ENCODE assay signal across 10 cellular contexts in the genomic region with DNA sequence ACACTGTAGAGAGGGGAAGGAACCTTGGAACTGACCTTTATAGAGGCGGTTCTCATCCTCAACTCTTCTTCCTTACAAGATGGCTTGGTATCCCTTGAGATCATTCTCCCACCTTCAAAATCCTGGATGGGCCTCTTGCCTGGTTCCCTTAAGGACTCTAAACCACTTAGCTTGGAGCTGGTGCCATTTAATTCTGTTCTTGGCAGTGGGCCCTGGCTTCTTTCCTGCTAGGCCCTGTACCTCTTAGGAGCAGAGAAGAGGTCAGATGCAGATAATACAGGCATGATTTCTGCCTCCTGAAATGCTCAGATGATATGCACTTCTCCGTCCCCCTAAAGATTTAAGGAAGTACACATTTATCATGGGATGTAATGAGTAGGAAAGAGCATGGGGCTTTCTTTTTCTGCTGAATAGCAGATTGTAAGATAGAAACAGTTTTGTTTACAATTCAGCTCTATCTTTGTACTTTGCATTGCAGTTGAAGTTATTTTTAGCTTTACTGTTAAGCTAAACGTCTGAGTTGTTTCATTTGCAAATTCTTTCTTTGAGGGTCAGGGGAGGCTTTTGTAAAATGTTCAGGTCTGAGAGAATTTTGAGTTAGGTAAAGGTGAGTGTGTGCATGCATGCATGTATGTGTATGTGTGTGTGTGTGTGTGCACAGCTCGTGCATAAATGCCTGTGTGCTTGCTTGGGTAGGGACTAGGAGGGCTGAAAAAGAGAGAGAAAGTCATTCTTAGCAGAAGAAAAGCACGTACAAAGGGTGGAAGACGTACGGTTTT.
DNase-seq lines count a peak whose midpoint lies in the region; ATAC-seq and TF ChIP-seq lines count a peak whose summit lies in the region.
"Had no signal": no experiment of that assay in that cellular context is flagged by ENCODE, and none has a peak within 500 bp of the region (broad histone marks: within the 10 kb centered on the region; RNA-seq: fewer than 3 reads in every experiment).

No MANE protein-coding gene starts in this region.

- TF ChIP-seq CTCF in esophagus muscularis mucosa (IDR thresholded peaks at IDR 0.05) (no peak), psoas muscle (IDR thresholded peaks at IDR 0.05) (no peak)

- intact Hi-C loops in esophagus muscularis mucosa (cut with DNase I), result loop anchor here (10.0 kb wide), 1 partner anchor 733 kb away; no protein-coding TSS in a partner anchor
- intact Hi-C loops in psoas muscle (cut with DNase I), result no loop called here
- intact Hi-C loops in activated T-helper 2 cell treated with anti-CD3 and anti-CD28 coated beads, Interferon-gamma antibody, Interleukin-2, Interleukin-4, amounts not matched to agents 10 μg/mL and 5 μg/mL and 100 μg/mL, durations not matched to agents 14 hours and 24 hours and 36 hours (cut with micrococcal nuclease), result no loop called here

- no peak for TF ChIP-seq POLR2A in esophagus muscularis mucosa (IDR thresholded peaks at IDR 0.05; ENCODE audit: low read depth)

- no peaks in the 10 kb centered on the region for H3K36me3 Mint-ChIP-seq in effector memory CD8-positive, alpha-beta T cell (ENCODE audit: insufficient read depth)
- no peaks in the 10 kb centered on the region for H3K36me3 Mint-ChIP-seq in activated T-helper 2 cell treated with anti-CD3 and anti-CD28 coated beads, Interferon-gamma antibody, Interleukin-2, Interleukin-4, amounts not matched to agents 10 μg/mL and 5 μg/mL and 100 μg/mL, durations not matched to agents 14 hours and 24 hours and 36 hours (ENCODE audit: low read depth)

- no peaks in the 10 kb centered on the region for H3K9me3 ChIP-seq in esophagus muscularis mucosa
- no peaks in the 10 kb centered on the region for H3K9me3 ChIP-seq in psoas muscle

- peak overlapping the region; percentile 43 to 68 (median 66) for H3K27ac ChIP-seq in esophagus muscularis mucosa (replicated peaks in 1 of 4)
- H3K27ac ChIP-seq in psoas muscle, result peak overlapping the region; percentile 46

- 15% methylated on average over 7 of the region's 7 CpGs for WGBS in esophagus muscularis mucosa
- WGBS in psoas muscle, 3 donors, result 29 to 35% (median 32%) methylated on average over 7 of the region's 7 CpGs

- no peak overlapping the region for H3K4me3 Mint-ChIP-seq in effector memory CD8-positive, alpha-beta T cell
- H3K4me3 Mint-ChIP-seq in activated T-helper 2 cell treated with anti-CD3 and anti-CD28 coated beads, Interferon-gamma antibody, Interleukin-2, Interleukin-4, amounts not matched to agents 10 μg/mL and 5 μg/mL and 100 μg/mL, durations not matched to agents 14 hours and 24 hours and 36 hours (ENCODE audit: low read depth), result no peak overlapping the region

- no peak for TF ChIP-seq EP300 in esophagus muscularis mucosa (IDR thresholded peaks at IDR 0.05)

- DNase-seq in NCI-H1105 (lab: John Stamatoyannopoulos, UW) (peak; percentile 51), esophagus muscularis mucosa (ENCODE audit: extremely low spot score) (no peak), psoas muscle (peak; percentile 13 to 59), KBM-7 (no peak)
- no peak for DNase-seq in effector memory CD8-positive, alpha-beta T cell
- DNase-seq in activated T-helper 2 cell treated with anti-CD3 and anti-CD28 coated beads, Interferon-gamma antibody, Interleukin-2, Interleukin-4, amounts not matched to agents 10 μg/mL and 5 μg/mL and 100 μg/mL, durations not matched to agents 14 hours and 24 hours and 36 hours (ENCODE audit: low spot score), result no peak
- DNase-seq: activated CD4-positive, CD25-positive, alpha-beta regulatory T cell; HCEC 1CT had no signal

- H3K4me1 ChIP-seq in esophagus muscularis mucosa, result peaks cover 39 to 71% (median 60%) of the 10 kb centered on the region in 4 donors
- H3K4me1 ChIP-seq in psoas muscle, result peaks cover 22% of the 10 kb centered on the region

- H3K27ac Mint-ChIP-seq in effector memory CD8-positive, alpha-beta T cell, result no peak overlapping the region
- no peak overlapping the region for H3K27ac Mint-ChIP-seq in activated T-helper 2 cell treated with anti-CD3 and anti-CD28 coated beads, Interferon-gamma antibody, Interleukin-2, Interleukin-4, amounts not matched to agents 10 μg/mL and 5 μg/mL and 100 μg/mL, durations not matched to agents 14 hours and 24 hours and 36 hours

- peaks cover 17 to 24% of the 10 kb centered on the region in 2 donors for H3K27me3 Mint-ChIP-seq in effector memory CD8-positive, alpha-beta T cell
- H3K27me3 Mint-ChIP-seq in activated T-helper 2 cell treated with anti-CD3 and anti-CD28 coated beads, Interferon-gamma antibody, Interleukin-2, Interleukin-4, amounts not matched to agents 10 μg/mL and 5 μg/mL and 100 μg/mL, durations not matched to agents 14 hours and 24 hours and 36 hours (ENCODE audit: low read depth), result no peaks in the 10 kb centered on the region

- in situ Hi-C loops in KBM-7 (cut with MboI; ENCODE audit: low pct_unique_long_range_greater_than_20kb, low sequenced_read_pairs), result no loop called here

- H3K36me3 ChIP-seq in esophagus muscularis mucosa, result no peaks in the 10 kb centered on the region
- no peaks in the 10 kb centered on the region for H3K36me3 ChIP-seq in psoas muscle (ENCODE audit: insufficient read depth in 1 of 2, low read depth in 1 of 2)

- H3K4me1 Mint-ChIP-seq in effector memory CD8-positive, alpha-beta T cell (ENCODE audit: low read depth in 2 of 2), result no peaks in the 10 kb centered on the region
- no peaks in the 10 kb centered on the region for H3K4me1 Mint-ChIP-seq in activated T-helper 2 cell treated with anti-CD3 and anti-CD28 coated beads, Interferon-gamma antibody, Interleukin-2, Interleukin-4, amounts not matched to agents 10 μg/mL and 5 μg/mL and 100 μg/mL, durations not matched to agents 14 hours and 24 hours and 36 hours (ENCODE audit: low read depth)

- H3K4me3 ChIP-seq in esophagus muscularis mucosa (peak overlapping the region in 1 of 4 donors; percentile 2), psoas muscle (no peak overlapping the region)

- H3K27me3 ChIP-seq in esophagus muscularis mucosa (no peaks in the 10 kb centered on the region), psoas muscle (ENCODE audit: insufficient read depth in 3 of 3, low read length in 2 of 3) (no peaks in the 10 kb centered on the region)

- H3K9me3 Mint-ChIP-seq in effector memory CD8-positive, alpha-beta T cell, result no peaks in the 10 kb centered on the region
- H3K9me3 Mint-ChIP-seq in activated T-helper 2 cell treated with anti-CD3 and anti-CD28 coated beads, Interferon-gamma antibody, Interleukin-2, Interleukin-4, amounts not matched to agents 10 μg/mL and 5 μg/mL and 100 μg/mL, durations not matched to agents 14 hours and 24 hours and 36 hours, result no peaks in the 10 kb centered on the region

- ATAC-seq in GM19351 (IDR thresholded peaks at IDR 0.05; ENCODE audit: unreplicated experiment) (peak; percentile 49), psoas muscle (peak in 3 of 4 donors; percentile 40 to 73 (median 63)), GM21526 (IDR thresholded peaks at IDR 0.05; ENCODE audit: low FRiP score, unreplicated experiment) (no peak)
- ATAC-seq in effector memory CD8-positive, alpha-beta T cell (replicated peaks), result no peak

Comparison
In these comparisons a context has a peak if more than half of its experiments do, and no peak if none do; other contexts are left out.
1. ATAC-seq: peak in GM19351 (single experiment) and psoas muscle (3 of 4); none in effector memory CD8-positive, alpha-beta T cell (single experiment) and GM21526 (single experiment).
2. DNase-seq: peak in NCI-H1105 (single experiment) and psoas muscle (2 of 2); none in esophagus muscularis mucosa (single experiment), effector memory CD8-positive, alpha-beta T cell (0 of 3), KBM-7 (single experiment) and activated T-helper 2 cell treated with anti-CD3 and anti-CD28 coated beads, Interferon-gamma antibody, Interleukin-2, Interleukin-4, amounts not matched to agents 10 μg/mL and 5 μg/mL and 100 μg/mL, durations not matched to agents 14 hours and 24 hours and 36 hours (single experiment).